ENCODE assay signal across 17 cellular contexts in the genomic region with DNA sequence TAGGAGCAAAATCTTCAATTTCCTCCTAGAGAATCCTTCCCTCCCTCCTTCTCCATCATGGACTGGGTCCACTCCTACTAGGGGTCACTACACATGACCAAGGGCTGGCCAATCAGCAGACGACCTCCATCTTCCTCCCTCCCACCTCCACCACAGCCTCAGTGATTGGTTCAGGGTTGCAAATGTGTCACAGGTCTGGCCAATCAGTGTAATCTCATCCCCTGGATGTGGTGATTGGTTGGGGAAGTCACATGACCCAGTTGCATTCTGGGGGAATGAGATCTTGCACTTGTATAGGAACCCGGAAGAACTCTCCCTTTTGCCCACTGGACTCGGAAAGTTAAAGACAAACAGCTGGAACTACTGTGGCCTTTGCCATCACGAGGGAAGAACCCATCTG.
DNase-seq lines count a peak whose midpoint lies in the region; ATAC-seq and TF ChIP-seq lines count a peak whose summit lies in the region.
"Had no signal": no experiment of that assay in that cellular context is flagged by ENCODE, and none has a peak within 500 bp of the region (broad histone marks: within the 10 kb centered on the region; RNA-seq: fewer than 3 reads in every experiment).

No MANE protein-coding gene starts in this region.

- TF ChIP-seq POLR2A in IMR-90 (IDR thresholded peaks at IDR 0.05; ENCODE audit: low read depth, low read length), result no peak

- in situ Hi-C loops in Caki2 (cut with HindIII; ENCODE audit: low pct_unique_long_range_greater_than_20kb, low sequenced_read_pairs), result no loop called here
- in situ Hi-C loops in IMR-90 (cut with MboI; ENCODE audit: low sequenced_read_pairs), result no loop called here

- TF ChIP-seq CTCF in IMR-90 (conservative IDR thresholded peaks at IDR 0.05; ENCODE audit: low read depth, low read length), result no peak

- H3K18ac ChIP-seq in IMR-90 (ENCODE audit: low read depth, low read length), result no peak overlapping the region

- H3K4ac ChIP-seq in IMR-90 (ENCODE audit: low read depth, low read length), result no peak overlapping the region

- DNase-seq in Caki2 (ENCODE audit: low read depth) (peak; percentile 45), IMR-90 (no peak), SJCRH30 (peak; percentile 6 to 20), islet precursor cell (peak; percentile 40), aorta (no peak), NCI-H82 treated with DMSO at 0.1 percent for 48 hours (lab: John Stamatoyannopoulos, UW; ENCODE audit: unreplicated experiment) (no peak)
- no peak for DNase-seq in activated naive CD4-positive, alpha-beta T cell treated with anti-CD3 and anti-CD28 coated beads, Interleukin-2, amount 50 U/mL, for 72 hours (ENCODE audit: low spot score in 2 of 2)
- DNase-seq: CD8-positive, alpha-beta T cell; DMS79 treated with DMSO at 0.1 percent for 48 hours; GOT3; NCI-H1694 treated with DMSO at 0.1 percent for 48 hours; NCI-H510A; NCI-H748 treated with DMSO at 0.1 percent for 48 hours; T1000 had no signal

- H4K8ac ChIP-seq in IMR-90 (ENCODE audit: low read depth in 2 of 2, low read length in 2 of 2), result no peak overlapping the region

- no peak overlapping the region for H3K27ac Mint-ChIP-seq in activated naive CD4-positive, alpha-beta T cell treated with anti-CD3 and anti-CD28 coated beads, Interleukin-2, amount 50 U/mL, for 72 hours
- H3K27ac Mint-ChIP-seq: CD8-positive, alpha-beta T cell had no signal

- H2BK20ac ChIP-seq in IMR-90 (ENCODE audit: low read depth, low read length), result no peak overlapping the region

- POLR2A ChIA-PET in IMR-90 (lab: Charles Lee; ENCODE audit: unreplicated experiment), result no interaction called here

- no peak overlapping the region for H2BK120ac ChIP-seq in IMR-90 (ENCODE audit: low read depth, low read length)

- WGBS in IMR-90 (ENCODE audit: extremely low coverage in 2 of 2, insufficient read length in 1 of 2), 2 experiments, result no CpG with 5 or more reads among the region's 4 CpGs
- 78 to 79% methylated on average over 4 of the region's 4 CpGs for WGBS in aorta, 2 donors

- no peak overlapping the region for H2AK5ac ChIP-seq in IMR-90 (ENCODE audit: low read depth, low read length)

- H4K91ac ChIP-seq in IMR-90 (ENCODE audit: insufficient read depth, low read depth, low read length), result no peak overlapping the region

- intact Hi-C loops in IMR-90 (cut with micrococcal nuclease) (no loop called here), aorta (cut with DNase I) (no loop called here)

- dilution Hi-C loops in IMR-90 (cut with HindIII; ENCODE audit: low sequenced_read_pairs, unreplicated experiment), result no loop called here

- no peak overlapping the region for H3K4me2 ChIP-seq in IMR-90 (ENCODE audit: low read depth, low read length)
- H3K4me2 ChIP-seq: BLaER1 treated with 17β-estradiol and CSF1 and Interleukin-3, amounts not matched to agents 10 nM and 100 nM had no signal

- BruUV-seq in IMR-90 (replicated peaks; lab: Mats Ljungman, UMichigan), result no TSS peak

- no peak overlapping the region for H2BK5ac ChIP-seq in IMR-90 (ENCODE audit: low read depth, low read length, poor library complexity, severe bottlenecking)

- peaks cover 46% of the 10 kb centered on the region for H3K9me3 ChIP-seq in IMR-90 (ENCODE audit: control insufficient read depth, insufficient read depth, low read length)
- H3K9me3 ChIP-seq in SJCRH30 (replicated peaks), result no peaks in the 10 kb centered on the region
- no peaks in the 10 kb centered on the region for H3K9me3 ChIP-seq in aorta (ENCODE audit: control insufficient read depth, low read length)

- no peak overlapping the region for H3K9ac ChIP-seq in IMR-90 (ENCODE audit: low read depth, low read length)
- H3K9ac ChIP-seq: BLaER1 treated with 17β-estradiol and CSF1 and Interleukin-3, amounts not matched to agents 10 nM and 100 nM had no signal

- no peak overlapping the region for H3K14ac ChIP-seq in IMR-90 (replicated peaks; ENCODE audit: low read depth, low read length)

- no peaks in the 10 kb centered on the region for H3K79me1 ChIP-seq in IMR-90 (ENCODE audit: low read depth in 1 of 2, low read length in 2 of 2)

- H3K27ac ChIP-seq in IMR-90 (ENCODE audit: insufficient read depth, low read length) (no peak overlapping the region), SJCRH30 (no peak overlapping the region), aorta (ENCODE audit: low read depth in 1 of 2, low read length in 2 of 2) (no peak overlapping the region)
- H3K27ac ChIP-seq: BLaER1 treated with 17β-estradiol and CSF1 and Interleukin-3, amounts not matched to agents 10 nM and 100 nM; SK-N-MC had no signal

- H2AK9ac ChIP-seq in IMR-90 (replicated peaks; ENCODE audit: low read depth, low read length, poor library complexity), result no peak overlapping the region

- H3K56ac ChIP-seq in IMR-90 (ENCODE audit: extremely low read depth, insufficient read depth, low read length), result no peak overlapping the region

- H3K36me3 Mint-ChIP-seq in activated naive CD4-positive, alpha-beta T cell treated with anti-CD3 and anti-CD28 coated beads, Interleukin-2, amount 50 U/mL, for 72 hours, result no peaks in the 10 kb centered on the region
- H3K36me3 Mint-ChIP-seq: CD8-positive, alpha-beta T cell had no signal

- no peak overlapping the region for H2BK15ac ChIP-seq in IMR-90 (ENCODE audit: low read depth, low read length)

- no peaks in the 10 kb centered on the region for H4K20me1 ChIP-seq in IMR-90 (ENCODE audit: insufficient read depth, low read length)
- H4K20me1 ChIP-seq: BLaER1 treated with 17β-estradiol and CSF1 and Interleukin-3, amounts not matched to agents 10 nM and 100 nM had no signal

- no peaks in the 10 kb centered on the region for H3K9me1 ChIP-seq in IMR-90 (ENCODE audit: insufficient read depth, low read length)

- no peak for ATAC-seq in IMR-90 (ENCODE audit: low read depth)
- no peak for ATAC-seq in GM21447 (IDR thresholded peaks at IDR 0.05; ENCODE audit: unreplicated experiment)
- no peak for ATAC-seq in aorta (ENCODE audit: low FRiP score)
- ATAC-seq in activated naive CD4-positive, alpha-beta T cell treated with anti-CD3 and anti-CD28 coated beads, Interleukin-2, amount 50 U/mL, for 72 hours, result no peak
- ATAC-seq: CD8-positive, alpha-beta T cell had no signal

- no peaks in the 10 kb centered on the region for H3K36me3 ChIP-seq in IMR-90 (ENCODE audit: control insufficient read depth, insufficient read depth, low read length)
- no peaks in the 10 kb centered on the region for H3K36me3 ChIP-seq in SJCRH30
- no peaks in the 10 kb centered on the region for H3K36me3 ChIP-seq in aorta (ENCODE audit: control insufficient read depth in 1 of 2, insufficient read depth in 2 of 2, low read length in 1 of 2)
- H3K36me3 ChIP-seq: BLaER1 treated with 17β-estradiol and CSF1 and Interleukin-3, amounts not matched to agents 10 nM and 100 nM had no signal

- no peak overlapping the region for H4K5ac ChIP-seq in IMR-90 (ENCODE audit: low read depth, low read length)

- H3K9me3 Mint-ChIP-seq in activated naive CD4-positive, alpha-beta T cell treated with anti-CD3 and anti-CD28 coated beads, Interleukin-2, amount 50 U/mL, for 72 hours, result peaks cover 0 to 3% of the 10 kb centered on the region in 2 donors
- H3K9me3 Mint-ChIP-seq: CD8-positive, alpha-beta T cell had no signal

- H3K27me3 ChIP-seq in IMR-90 (ENCODE audit: control insufficient read depth, insufficient read depth, low read length), result no peaks in the 10 kb centered on the region
- H3K27me3 ChIP-seq in SJCRH30, result no peaks in the 10 kb centered on the region
- no peaks in the 10 kb centered on the region for H3K27me3 ChIP-seq in aorta (ENCODE audit: control insufficient read depth in 1 of 2, insufficient read depth in 2 of 2, low read length in 1 of 2)
- H3K27me3 ChIP-seq: BLaER1 treated with 17β-estradiol and CSF1 and Interleukin-3, amounts not matched to agents 10 nM and 100 nM had no signal

- H3K4me1 ChIP-seq in IMR-90 (ENCODE audit: control insufficient read depth, insufficient read depth, low read length) (no peaks in the 10 kb centered on the region), SJCRH30 (no peaks in the 10 kb centered on the region), aorta (ENCODE audit: control insufficient read depth in 1 of 2, insufficient read depth in 2 of 2, low read length in 2 of 2) (no peaks in the 10 kb centered on the region)
- H3K4me1 ChIP-seq: BLaER1 treated with 17β-estradiol and CSF1 and Interleukin-3, amounts not matched to agents 10 nM and 100 nM had no signal

- no peak overlapping the region for H3K4me3 ChIP-seq in IMR-90 (ENCODE audit: insufficient read depth, low read depth, low read length)
- H3K4me3 ChIP-seq in SJCRH30, result no peak overlapping the region
- H3K4me3 ChIP-seq in aorta (ENCODE audit: low read length in 2 of 2), result no peak overlapping the region
- H3K4me3 ChIP-seq: BLaER1 treated with 17β-estradiol and CSF1 and Interleukin-3, amounts not matched to agents 10 nM and 100 nM; SK-N-MC had no signal

- H2AFZ ChIP-seq in IMR-90 (replicated peaks; ENCODE audit: low read length, poor library complexity), result peak overlapping the region; percentile 32

- no peak overlapping the region for H3K23ac ChIP-seq in IMR-90 (ENCODE audit: low read depth, low read length)

- TF ChIP-seq RAD21 in IMR-90 (IDR thresholded peaks at IDR 0.05; ENCODE audit: low read length), result no peak

- CTCF ChIA-PET in IMR-90 (lab: Yijun Ruan, JAX), result no interaction called here

TF ChIP-seq in IMR-90, 13 proteins besides CTCF, POLR2A, EP300 and RAD21 (continues in another document):
- TF ChIP-seq BHLHE40 (IDR thresholded peaks at IDR 0.05; ENCODE audit: low read depth, low read length) (no peak), MAFK (IDR thresholded peaks at IDR 0.05; ENCODE audit: low read depth, low read length) (no peak), MXI1 (IDR thresholded peaks at IDR 0.05; ENCODE audit: borderline replicate concordance, low read depth, low read length) (no peak), MAZ (IDR thresholded peaks at IDR 0.05; ENCODE audit: borderline replicate concordance, low read depth, low read length) (no peak), SMC3 (IDR thresholded peaks at IDR 0.05; ENCODE audit: low read depth, low read length) (no peak), FOS (IDR thresholded peaks at IDR 0.05; ENCODE audit: low read depth, low read length) (no peak), CEBPB (IDR thresholded peaks at IDR 0.05; ENCODE audit: low read depth, low read length) (no peak), RFX5 (IDR thresholded peaks at IDR 0.05; ENCODE audit: low read depth, low read length) (no peak), RCOR1 (IDR thresholded peaks at IDR 0.05; ENCODE audit: insufficient replicate concordance, low read length) (no peak)
- TF ChIP-seq, protein P1, sequence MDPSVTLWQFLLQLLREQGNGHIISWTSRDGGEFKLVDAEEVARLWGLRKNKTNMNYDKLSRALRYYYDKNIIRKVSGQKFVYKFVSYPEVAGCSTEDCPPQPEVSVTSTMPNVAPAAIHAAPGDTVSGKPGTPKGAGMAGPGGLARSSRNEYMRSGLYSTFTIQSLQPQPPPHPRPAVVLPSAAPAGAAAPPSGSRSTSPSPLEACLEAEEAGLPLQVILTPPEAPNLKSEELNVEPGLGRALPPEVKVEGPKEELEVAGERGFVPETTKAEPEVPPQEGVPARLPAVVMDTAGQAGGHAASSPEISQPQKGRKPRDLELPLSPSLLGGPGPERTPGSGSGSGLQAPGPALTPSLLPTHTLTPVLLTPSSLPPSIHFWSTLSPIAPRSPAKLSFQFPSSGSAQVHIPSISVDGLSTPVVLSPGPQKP (IDR thresholded peaks at IDR 0.05; ENCODE audit: borderline replicate concordance, low read depth, low read length), result no peak

Comparison
In these comparisons a context has a peak if more than half of its experiments do, and no peak if none do; other contexts are left out.
1. DNase-seq: peak in Caki2 (single experiment), SJCRH30 (2 of 2) and islet precursor cell (single experiment); none in IMR-90 (single experiment), aorta (0 of 2), NCI-H82 treated with DMSO at 0.1 percent for 48 hours (single experiment) and activated naive CD4-positive, alpha-beta T cell treated with anti-CD3 and anti-CD28 coated beads, Interleukin-2, amount 50 U/mL, for 72 hours (0 of 2).